29 cellular contexts compared by ENCODE assay signal in genomic region chr14:54216827-54217226, GRCh38.
"Had no signal": no experiment of that assay in that cellular context is flagged by ENCODE, and none has a peak within 500 bp of the region (broad histone marks: within the 10 kb centered on the region; RNA-seq: fewer than 3 reads in every experiment).

No MANE protein-coding gene starts in this region.

- DNase-seq: activated CD4-positive, alpha-beta memory T cell treated with anti-CD3 and anti-CD28 coated beads for 36 hours; activated CD4-positive, alpha-beta T cell treated with anti-CD3 and anti-CD28 coated beads, Interleukin-2, amount 10 ng/mL, durations not matched to agents 7 days and 5 days; activated CD4-positive, CD25-positive, alpha-beta regulatory T cell; activated CD8-positive, alpha-beta memory T cell treated with anti-CD3 and anti-CD28 coated beads for 24 hours; activated gamma-delta T cell; activated naive CD4-positive, alpha-beta T cell treated with anti-CD3 and anti-CD28 coated beads for 36 hours; activated T-cell treated with anti-CD3 and anti-CD28 coated beads for 4 hours; activated T-cell treated with anti-CD3 and anti-CD28 coated beads, Interleukin-2, amount 50 U/mL, for 48 hours; amygdala; brain microvascular endothelial cell; MM.1S; NCI-H1105 treated with DMSO at 0.1 percent for 48 hours; NCI-H1436 treated with DMSO at 0.1 percent for 48 hours; NCI-H187; NCI-H2081; NCI-H510A treated with DMSO at 0.1 percent for 48 hours; NCI-H69; NK-92 treated with Interleukin-12 subunit alpha and Interleukin-12 subunit beta, amount 100 ng/mL, for 24 hours; OCI-M1; RPMI8226; T-cell; T1000 had no signal

- H3K27me3 ChIP-seq: brain microvascular endothelial cell, cardiac muscle cell had no signal

- H3K4me3 ChIP-seq: cardiac muscle cell, SK-N-MC had no signal

- H3K4me3 Mint-ChIP-seq: activated CD4-positive, alpha-beta memory T cell treated with anti-CD3 and anti-CD28 coated beads for 36 hours; activated CD4-positive, alpha-beta T cell treated with anti-CD3 and anti-CD28 coated beads, Interleukin-2, amount 10 ng/mL, durations not matched to agents 7 days and 5 days; activated naive CD4-positive, alpha-beta T cell treated with anti-CD3 and anti-CD28 coated beads for 36 hours; activated naive CD8-positive, alpha-beta T cell; activated T-helper 17 cell treated with anti-CD3 and anti-CD28 coated beads, Interleukin-2, amount 50 U/mL, for 72 hours; T-cell had no signal

- H3K9me3 Mint-ChIP-seq: activated CD4-positive, alpha-beta memory T cell treated with anti-CD3 and anti-CD28 coated beads for 36 hours; activated CD4-positive, alpha-beta T cell treated with anti-CD3 and anti-CD28 coated beads, Interleukin-2, amount 10 ng/mL, durations not matched to agents 7 days and 5 days; activated naive CD4-positive, alpha-beta T cell treated with anti-CD3 and anti-CD28 coated beads for 36 hours; activated T-helper 17 cell treated with anti-CD3 and anti-CD28 coated beads, Interleukin-2, amount 50 U/mL, for 72 hours had no signal

- H3K27ac Mint-ChIP-seq: activated CD4-positive, alpha-beta memory T cell treated with anti-CD3 and anti-CD28 coated beads for 36 hours; activated CD4-positive, alpha-beta T cell treated with anti-CD3 and anti-CD28 coated beads, Interleukin-2, amount 10 ng/mL, durations not matched to agents 7 days and 5 days; activated naive CD4-positive, alpha-beta T cell treated with anti-CD3 and anti-CD28 coated beads for 36 hours; activated naive CD8-positive, alpha-beta T cell; activated T-helper 17 cell treated with anti-CD3 and anti-CD28 coated beads, Interleukin-2, amount 50 U/mL, for 72 hours; T-cell had no signal

- H3K36me3 Mint-ChIP-seq: activated CD4-positive, alpha-beta memory T cell treated with anti-CD3 and anti-CD28 coated beads for 36 hours; T-cell had no signal

- H3K36me3 ChIP-seq: brain microvascular endothelial cell, cardiac muscle cell had no signal

- H3K27ac ChIP-seq: brain microvascular endothelial cell, cardiac muscle cell, SK-N-MC had no signal

- ATAC-seq: activated T-helper 17 cell treated with anti-CD3 and anti-CD28 coated beads, Interleukin-2, amount 50 U/mL, for 72 hours; Panc1; Right ventricle myocardium inferior; T-cell had no signal

- FAIRE-seq: TTC549 had no signal
